ENCODE assay signal across 17 cellular contexts in genomic region chr18:47418746-47419145, GRCh38.
DNase-seq lines count a peak whose midpoint lies in the region; ATAC-seq and TF ChIP-seq lines count a peak whose summit lies in the region.
"Had no signal": no experiment of that assay in that cellular context is flagged by ENCODE, and none has a peak within 500 bp of the region (broad histone marks: within the 10 kb centered on the region; RNA-seq: fewer than 3 reads in every experiment).

No MANE protein-coding gene starts in this region.

- H3K4me1 ChIP-seq in OCI-LY3 (ENCODE audit: low read length) = peaks cover 41% of the 10 kb centered on the region

- H3K4me2 ChIP-seq in OCI-LY3 (ENCODE audit: low read length) = peak overlapping the region; percentile 67

- ATAC-seq in stimulated activated naive B cell treated with anti-CD40 and anti-IgM and Interleukin-4, amounts not matched to agents 10 μg/mL and 1 μg/mL and 100 μg/mL, for 72 hours (replicated peaks) = peak; percentile 37 to 45
- ATAC-seq in HG03571 (IDR thresholded peaks at IDR 0.05; ENCODE audit: unreplicated experiment) = no peak
- ATAC-seq: activated CD8-positive, alpha-beta T cell treated with anti-CD3 and anti-CD28 coated beads, Interleukin-2, amount 10 ng/mL, durations not matched to agents 7 days and 5 days; left ventricle myocardium superior; naive thymus-derived CD8-positive, alpha-beta T cell had no signal

- peaks cover 39 to 46% of the 10 kb centered on the region in 2 donors for H3K27me3 Mint-ChIP-seq in stimulated activated naive B cell treated with anti-CD40 and anti-IgM and Interleukin-4, amounts not matched to agents 10 μg/mL and 1 μg/mL and 100 μg/mL, for 72 hours

- peaks cover 38% of the 10 kb centered on the region for H3K27me3 ChIP-seq in OCI-LY3 (ENCODE audit: low read depth, low read length)

- H3K79me2 ChIP-seq in OCI-LY3 (ENCODE audit: low read length) = no peaks in the 10 kb centered on the region

- H3K4me1 Mint-ChIP-seq in stimulated activated naive B cell treated with anti-CD40 and anti-IgM and Interleukin-4, amounts not matched to agents 10 μg/mL and 1 μg/mL and 100 μg/mL, for 72 hours = peaks cover 15 to 18% of the 10 kb centered on the region in 2 donors

- peak overlapping the region; percentile 6 for H3K4me3 ChIP-seq in OCI-LY3 (ENCODE audit: low read length)

- H3K4me3 Mint-ChIP-seq in stimulated activated naive B cell treated with anti-CD40 and anti-IgM and Interleukin-4, amounts not matched to agents 10 μg/mL and 1 μg/mL and 100 μg/mL, for 72 hours = no peak overlapping the region
- H3K4me3 Mint-ChIP-seq: activated CD8-positive, alpha-beta T cell treated with anti-CD3 and anti-CD28 coated beads, Interleukin-2, amount 10 ng/mL, durations not matched to agents 7 days and 5 days; naive thymus-derived CD8-positive, alpha-beta T cell had no signal

- H3K36me3 Mint-ChIP-seq in stimulated activated naive B cell treated with anti-CD40 and anti-IgM and Interleukin-4, amounts not matched to agents 10 μg/mL and 1 μg/mL and 100 μg/mL, for 72 hours = no peaks in the 10 kb centered on the region
- H3K36me3 Mint-ChIP-seq: naive thymus-derived CD8-positive, alpha-beta T cell had no signal

- no peaks in the 10 kb centered on the region for H3K36me3 ChIP-seq in OCI-LY3 (replicated peaks; ENCODE audit: low read depth, low read length)

- H3K9ac ChIP-seq in OCI-LY3 (ENCODE audit: low read length) = no peak overlapping the region

- no peaks in the 10 kb centered on the region for H4K20me1 ChIP-seq in OCI-LY3 (ENCODE audit: insufficient read depth, low read length)

- DNase-seq in NOMO-1 treated with DMSO at 0.1 percent for 48 hours (lab: John Stamatoyannopoulos, UW; ENCODE audit: unreplicated experiment) (peak; percentile 28), NOMO-1 treated with dmso at 0.1 percent for 144 hours (lab: John Stamatoyannopoulos, UW; ENCODE audit: unreplicated experiment) (no peak), foreskin melanocyte (peak; percentile 60), retina (no peak)
- no peak for DNase-seq in stimulated activated naive B cell treated with anti-CD40 and anti-IgM and Interleukin-4, amounts not matched to agents 10 μg/mL and 1 μg/mL and 100 μg/mL, for 72 hours
- no peak for DNase-seq in activated CD4-positive, CD25-positive, alpha-beta regulatory T cell (lab: John Stamatoyannopoulos, UW)
- DNase-seq: activated CD8-positive, alpha-beta T cell treated with anti-CD3 and anti-CD28 coated beads, Interleukin-2, amount 10 ng/mL, durations not matched to agents 7 days and 5 days; amygdala; GDM1; hypothalamus; left ventricle myocardium superior; naive thymus-derived CD8-positive, alpha-beta T cell; NCI-H1092 treated with DMSO at 0.1 percent for 48 hours; NCI-H2227 treated with DMSO at 0.1 percent for 48 hours had no signal

- no peak overlapping the region for H3K27ac Mint-ChIP-seq in stimulated activated naive B cell treated with anti-CD40 and anti-IgM and Interleukin-4, amounts not matched to agents 10 μg/mL and 1 μg/mL and 100 μg/mL, for 72 hours
- H3K27ac Mint-ChIP-seq: activated CD8-positive, alpha-beta T cell treated with anti-CD3 and anti-CD28 coated beads, Interleukin-2, amount 10 ng/mL, durations not matched to agents 7 days and 5 days; naive thymus-derived CD8-positive, alpha-beta T cell had no signal

- no peak overlapping the region for H2AFZ ChIP-seq in OCI-LY3 (ENCODE audit: low read depth, low read length)

- H3K27ac ChIP-seq in OCI-LY3 (ENCODE audit: low read length) = no peak overlapping the region
- H3K27ac ChIP-seq: 22Rv1 had no signal

- TF ChIP-seq CTCF in OCI-LY3 (IDR thresholded peaks at IDR 0.05; ENCODE audit: low read depth, low read length) = no peak

- H3K9me3 ChIP-seq in OCI-LY3 (ENCODE audit: insufficient read depth, low read length) = no peaks in the 10 kb centered on the region

- no peaks in the 10 kb centered on the region for H3K9me3 Mint-ChIP-seq in stimulated activated naive B cell treated with anti-CD40 and anti-IgM and Interleukin-4, amounts not matched to agents 10 μg/mL and 1 μg/mL and 100 μg/mL, for 72 hours
- H3K9me3 Mint-ChIP-seq: naive thymus-derived CD8-positive, alpha-beta T cell had no signal

Comparison
In these comparisons a context has a peak if more than half of its experiments do, and no peak if none do; other contexts are left out.
1. DNase-seq: peak in NOMO-1 treated with DMSO at 0.1 percent for 48 hours (single experiment) and foreskin melanocyte (single experiment); none in NOMO-1 treated with dmso at 0.1 percent for 144 hours (single experiment), stimulated activated naive B cell treated with anti-CD40 and anti-IgM and Interleukin-4, amounts not matched to agents 10 μg/mL and 1 μg/mL and 100 μg/mL, for 72 hours (single experiment), retina (single experiment) and activated CD4-positive, CD25-positive, alpha-beta regulatory T cell (0 of 4).